9 cellular contexts compared by ENCODE assay signal in the genomic region with DNA sequence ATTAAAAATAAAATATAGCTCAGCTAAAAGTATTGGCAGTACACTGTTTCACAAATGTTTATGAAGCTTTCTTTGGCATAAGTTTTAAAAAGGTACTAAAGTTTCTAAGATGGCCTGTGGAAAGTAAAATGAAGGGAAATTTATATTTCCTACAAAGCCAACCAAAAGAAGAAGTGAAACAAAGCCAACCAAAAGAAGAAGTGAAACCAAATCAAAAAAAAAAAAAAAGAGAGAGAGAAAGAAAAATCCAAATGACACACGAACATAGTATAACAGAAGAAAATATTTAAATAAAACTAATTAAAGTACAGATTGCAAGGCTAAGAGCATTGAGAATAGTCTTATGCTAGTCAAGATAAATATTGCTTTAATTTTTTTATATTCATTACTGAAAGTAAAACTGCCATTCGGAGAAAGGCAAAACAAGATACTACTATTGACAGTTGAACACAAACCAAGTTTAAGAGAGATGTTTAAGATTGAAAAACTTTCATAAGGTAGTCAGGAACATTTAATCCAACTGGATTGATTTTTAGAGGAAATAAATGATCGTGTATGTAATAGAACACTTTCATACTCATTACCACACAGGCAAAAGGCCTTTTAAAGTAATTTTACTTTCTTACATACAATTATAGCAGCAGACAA.
DNase-seq lines count a peak whose midpoint lies in the region; ATAC-seq lines count a peak whose summit lies in the region.
"Had no signal": no experiment of that assay in that cellular context is flagged by ENCODE, and none has a peak within 500 bp of the region (broad histone marks: within the 10 kb centered on the region; RNA-seq: fewer than 3 reads in every experiment).

No MANE protein-coding gene starts in this region.

- DNase-seq in SIG-M5 (lab: John Stamatoyannopoulos, UW) (peak; percentile 26), NCI-H774 (lab: John Stamatoyannopoulos, UW) (no peak), midbrain (lab: John Stamatoyannopoulos, UW) (no peak)
- no peak for DNase-seq in activated naive CD4-positive, alpha-beta T cell treated with Interleukin-2 at 50 U/mL for 16 hours
- DNase-seq in activated T-cell treated with anti-CD3 and anti-CD28 coated beads, Interleukin-2, amount 50 U/mL, for 48 hours, result no peak
- DNase-seq: endodermal cell had no signal

- ATAC-seq in GM18519 (IDR thresholded peaks at IDR 0.05; ENCODE audit: low FRiP score, unreplicated experiment), result peak; percentile 86
- peak; percentile 90 for ATAC-seq in GM21526 (IDR thresholded peaks at IDR 0.05; ENCODE audit: low FRiP score, unreplicated experiment)
- peak; percentile 91 for ATAC-seq in HG03159 (IDR thresholded peaks at IDR 0.05; ENCODE audit: unreplicated experiment)
